In genomic region chr3:139523166-139523565, GRCh38 we compare ENCODE assay signal across 34 cellular contexts. TPM values are rescaled to one million over a fixed set of nuclear protein-coding genes. Genes with fewer than 3 reads are reported as not detected.
"Had no signal": no experiment of that assay in that cellular context is flagged by ENCODE, and none has a peak within 500 bp of the region (broad histone marks: within the 10 kb centered on the region; RNA-seq: fewer than 3 reads in every experiment).

No MANE protein-coding gene starts in this region.

- H3K27me3 ChIP-seq: brain microvascular endothelial cell, esophagus squamous epithelium, gastroesophageal sphincter had no signal

- H3K4me1 ChIP-seq: gastroesophageal sphincter had no signal

- DNase-seq: activated CD4-positive, alpha-beta T cell treated with anti-CD3 and anti-CD28 coated beads for 48 hours; activated CD4-positive, alpha-beta T cell treated with anti-CD3 and anti-CD28 coated beads, Interleukin-2, amount 50 U/mL, for 1 hour; activated CD4-positive, alpha-beta T cell treated with anti-CD3 and anti-CD28 coated beads, Interleukin-2, amount 50 U/mL, for 48 hours; activated CD8-positive, alpha-beta memory T cell treated with anti-CD3 and anti-CD28 coated beads for 24 hours; activated CD8-positive, alpha-beta T cell treated with anti-CD3 and anti-CD28 coated beads for 36 hours; activated effector memory CD4-positive, alpha-beta T cell treated with Interleukin-2 at 50 U/mL for 16 hours; activated gamma-delta T cell treated with Interleukin-2 at 50 U/mL for 16 hours; activated naive CD4-positive, alpha-beta T cell treated with anti-CD3 and anti-CD28 coated beads, Interleukin-2, amount 50 U/mL, for 16 hours; activated naive CD4-positive, alpha-beta T cell treated with Interleukin-2 at 50 U/mL for 16 hours; activated T-cell treated with anti-CD3 and anti-CD28 coated beads, Interleukin-2, amount 50 U/mL, for 4 hours; amniotic stem cell; anterior cingulate cortex; brain microvascular endothelial cell; cortex of kidney; dermis blood vessel endothelial cell; effector CD4-positive, alpha-beta T cell; effector memory CD8-positive, alpha-beta T cell; erythroblast; esophagus squamous epithelium; foreskin melanocyte; head of caudate nucleus; T-helper 2 cell had no signal

- H3K36me3 ChIP-seq: esophagus squamous epithelium had no signal

- FAIRE-seq: astrocyte, bronchial epithelial cell had no signal

- H3K27ac ChIP-seq: brain microvascular endothelial cell, esophagus squamous epithelium, gastroesophageal sphincter had no signal

- H3K9me3 ChIP-seq: esophagus squamous epithelium, gastroesophageal sphincter had no signal

- ATAC-seq: activated CD4-positive, CD25-positive, alpha-beta regulatory T cell treated with anti-CD3 and anti-CD28 coated beads, Interleukin-2, amount 50 U/mL, for 24 hours; activated CD8-positive, alpha-beta T cell treated with anti-CD3 and anti-CD28 coated beads for 36 hours; activated T-cell treated with anti-CD3 and anti-CD28 coated beads, Interleukin-2, amount 50 U/mL, for 4 hours; activated T-helper 17 cell treated with anti-CD3 and anti-CD28 coated beads, Interleukin-2, amount 50 U/mL, for 72 hours; effector memory CD8-positive, alpha-beta T cell; gastroesophageal sphincter had no signal

- H3K4me3 ChIP-seq: esophagus squamous epithelium, gastroesophageal sphincter had no signal

RNA-seq across cellular contexts. Expression of gene RBP1, which starts 16.4 kb away (rescaled TPM):
- total RNA-seq: activated CD8-positive, alpha-beta T cell treated with anti-CD3 and anti-CD28 coated beads for 36 hours; activated T-helper 17 cell treated with anti-CD3 and anti-CD28 coated beads, Interleukin-2, amount 50 U/mL, for 72 hours; T-helper 1 cell treated with Interleukin-12 subunit alpha and Interleukin-12 subunit beta and Interleukin-4 antibody, amounts not matched to agents 30 ng/mL and 1 ng/mL, for 36 hours had no signal

RNA-seq across cellular contexts. Expression of gene RBP2, which starts 46.9 kb away (rescaled TPM):
- total RNA-seq: activated CD8-positive, alpha-beta T cell treated with anti-CD3 and anti-CD28 coated beads for 36 hours; activated T-cell treated with anti-CD3 and anti-CD28 coated beads, Interleukin-2, amount 50 U/mL, for 4 hours; activated T-helper 17 cell treated with anti-CD3 and anti-CD28 coated beads, Interleukin-2, amount 50 U/mL, for 72 hours; astrocyte; bronchial epithelial cell; cardiac septum; cerebellum; dermis blood vessel endothelial cell; esophagus squamous epithelium; fibroblast of lung; fibroblast of villous mesenchyme; gastroesophageal sphincter; glomerular endothelial cell; T-helper 1 cell treated with Interleukin-12 subunit alpha and Interleukin-12 subunit beta and Interleukin-4 antibody, amounts not matched to agents 30 ng/mL and 1 ng/mL, for 36 hours; WTC11 had no signal
- polyA plus RNA-seq: fibroblast of lung had no signal
